ENCODE assay signal across 15 cellular contexts in the genomic region with DNA sequence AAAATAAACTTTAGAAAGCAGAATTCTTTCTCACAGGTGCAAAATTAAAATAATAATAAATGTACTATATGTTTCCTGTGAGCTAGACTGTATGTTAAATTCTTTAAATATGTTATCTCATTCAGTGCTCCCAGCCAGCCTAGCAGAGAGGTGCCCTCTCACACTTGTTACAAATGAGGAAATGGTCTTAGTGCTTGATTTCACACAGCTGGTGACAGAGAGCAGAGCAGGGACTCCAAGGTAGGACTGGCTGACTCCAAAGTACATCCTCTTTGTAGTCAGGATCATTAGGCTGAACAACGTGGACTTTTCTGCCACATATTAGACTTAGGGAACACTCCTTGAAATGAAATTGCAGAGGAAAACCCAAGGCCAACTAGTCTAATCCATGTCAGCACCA.
A peak's percentile ranks its signal among the peaks of the same experiment; 100 is the strongest.
DNase-seq lines count a peak whose midpoint lies in the region; ATAC-seq, FAIRE-seq and TF ChIP-seq lines count a peak whose summit lies in the region.
"Had no signal": no experiment of that assay in that cellular context is flagged by ENCODE, and none has a peak within 500 bp of the region (broad histone marks: within the 10 kb centered on the region; RNA-seq: fewer than 3 reads in every experiment).

No MANE protein-coding gene starts in this region.

- H3K27me3 Mint-ChIP-seq in naive thymus-derived CD4-positive, alpha-beta T cell, result peaks cover 0 to 4% (median 0%) of the 10 kb centered on the region in 5 donors
- H3K27me3 Mint-ChIP-seq in activated CD8-positive, alpha-beta T cell treated with anti-CD3 and anti-CD28 coated beads for 36 hours, result peaks cover 2% of the 10 kb centered on the region

- no peak overlapping the region for H3K27ac ChIP-seq in endothelial cell of umbilical vein (ENCODE audit: insufficient read depth, low read depth, low read length)
- no peak overlapping the region for H3K27ac ChIP-seq in naive thymus-derived CD4-positive, alpha-beta T cell (ENCODE audit: low read depth, low read length)
- H3K27ac ChIP-seq: WERI-Rb-1 had no signal

- H3K9me3 Mint-ChIP-seq in naive thymus-derived CD4-positive, alpha-beta T cell, result peaks cover 0 to 3% (median 0%) of the 10 kb centered on the region in 11 donors
- H3K9me3 Mint-ChIP-seq in activated CD8-positive, alpha-beta T cell treated with anti-CD3 and anti-CD28 coated beads for 36 hours, result no peaks in the 10 kb centered on the region
- H3K9me3 Mint-ChIP-seq: activated naive CD8-positive, alpha-beta T cell treated with anti-CD3 and anti-CD28 coated beads, Interleukin-2, amount 10 ng/mL, durations not matched to agents 7 days and 5 days had no signal

- H3K36me3 Mint-ChIP-seq in naive thymus-derived CD4-positive, alpha-beta T cell, result no peaks in the 10 kb centered on the region
- H3K36me3 Mint-ChIP-seq in activated CD8-positive, alpha-beta T cell treated with anti-CD3 and anti-CD28 coated beads for 36 hours (ENCODE audit: low read depth), result no peaks in the 10 kb centered on the region
- H3K36me3 Mint-ChIP-seq: activated naive CD8-positive, alpha-beta T cell treated with anti-CD3 and anti-CD28 coated beads, Interleukin-2, amount 10 ng/mL, durations not matched to agents 7 days and 5 days had no signal

- no peak for TF ChIP-seq POLR2A in endothelial cell of umbilical vein (IDR thresholded peaks at IDR 0.05; ENCODE audit: low read depth, low read length)

- no peak for TF ChIP-seq CTCF in endothelial cell of umbilical vein (IDR thresholded peaks at IDR 0.05; ENCODE audit: extremely low read depth in 1 of 2, insufficient read depth in 1 of 2, low read depth in 1 of 2, low read length in 2 of 2)
- TF ChIP-seq CTCF in activated CD8-positive, alpha-beta T cell treated with anti-CD3 and anti-CD28 coated beads for 36 hours (IDR thresholded peaks at IDR 0.05), result no peak

- no peaks in the 10 kb centered on the region for H4K20me1 ChIP-seq in endothelial cell of umbilical vein (replicated peaks; ENCODE audit: control insufficient read depth, extremely low read depth, insufficient read depth, low read length)

- no peak overlapping the region for H3K4me2 ChIP-seq in endothelial cell of umbilical vein (ENCODE audit: insufficient read depth, low read length)

- H3K9me3 ChIP-seq in endothelial cell of umbilical vein (replicated peaks; ENCODE audit: control insufficient read depth, insufficient read depth, low read length), result no peaks in the 10 kb centered on the region
- H3K9me3 ChIP-seq in naive thymus-derived CD4-positive, alpha-beta T cell (ENCODE audit: control insufficient read depth in 2 of 3, low read length in 3 of 3), result no peaks in the 10 kb centered on the region

- dilution Hi-C loops in endothelial cell of umbilical vein (cut with MboI; ENCODE audit: extremely low pct_ligation_motif_present, low sequenced_read_pairs), result no loop called here

- ATAC-seq in GM18870 (IDR thresholded peaks at IDR 0.05; ENCODE audit: unreplicated experiment), result peak; percentile 79
- ATAC-seq in GM21717 (IDR thresholded peaks at IDR 0.05; ENCODE audit: unreplicated experiment), result peak; percentile 79
- peak; percentile 70 for ATAC-seq in HG03469 (IDR thresholded peaks at IDR 0.05; ENCODE audit: unreplicated experiment)
- no peak for ATAC-seq in naive thymus-derived CD4-positive, alpha-beta T cell
- ATAC-seq in activated CD8-positive, alpha-beta T cell treated with anti-CD3 and anti-CD28 coated beads for 36 hours, result no peak

- intact Hi-C loops in endothelial cell of umbilical vein (cut with micrococcal nuclease), result loop anchor here (2.0 to 10.0 kb wide), 2 partner anchors 217 to 491 kb away; no protein-coding TSS in a partner anchor
- intact Hi-C loops in naive thymus-derived CD4-positive, alpha-beta T cell (cut with micrococcal nuclease), result no loop called here
- intact Hi-C loops in activated CD8-positive, alpha-beta T cell treated with anti-CD3 and anti-CD28 coated beads for 36 hours (cut with micrococcal nuclease), result no loop called here

- peaks cover 4% of the 10 kb centered on the region for H3K79me2 ChIP-seq in endothelial cell of umbilical vein (ENCODE audit: control insufficient read depth, insufficient read depth, low read length)

- POLR2A ChIA-PET in endothelial cell of umbilical vein (lab: Charles Lee), result no interaction called here
- POLR2A ChIA-PET in naive thymus-derived CD4-positive, alpha-beta T cell (lab: Charles Lee), result no interaction called here
- POLR2A ChIA-PET in activated CD8-positive, alpha-beta T cell treated with anti-CD3 and anti-CD28 coated beads for 36 hours (lab: Charles Lee), result no interaction called here

- H3K4me3 Mint-ChIP-seq in naive thymus-derived CD4-positive, alpha-beta T cell, result no peak overlapping the region
- no peak overlapping the region for H3K4me3 Mint-ChIP-seq in activated CD8-positive, alpha-beta T cell treated with anti-CD3 and anti-CD28 coated beads for 36 hours
- H3K4me3 Mint-ChIP-seq: activated naive CD8-positive, alpha-beta T cell treated with anti-CD3 and anti-CD28 coated beads, Interleukin-2, amount 10 ng/mL, durations not matched to agents 7 days and 5 days had no signal

- no peaks in the 10 kb centered on the region for H3K27me3 ChIP-seq in endothelial cell of umbilical vein (ENCODE audit: control insufficient read depth in 2 of 2, insufficient read depth in 2 of 2, low read length in 2 of 2)
- H3K27me3 ChIP-seq in naive thymus-derived CD4-positive, alpha-beta T cell (ENCODE audit: control insufficient read depth in 2 of 2, insufficient read depth in 2 of 2, low read length in 2 of 2), result no peaks in the 10 kb centered on the region

- H3K4me3 ChIP-seq in endothelial cell of umbilical vein (replicated peaks in 1 of 3; ENCODE audit: insufficient read depth in 1 of 3, low read depth in 1 of 3, low read length in 3 of 3), result no peak overlapping the region
- H3K4me3 ChIP-seq in naive thymus-derived CD4-positive, alpha-beta T cell (ENCODE audit: low read length), result no peak overlapping the region

- H3K4me1 ChIP-seq in endothelial cell of umbilical vein (ENCODE audit: control insufficient read depth, extremely low read depth, insufficient read depth, low read length), result peaks cover 17% of the 10 kb centered on the region
- H3K4me1 ChIP-seq in naive thymus-derived CD4-positive, alpha-beta T cell (ENCODE audit: control insufficient read depth in 2 of 2, insufficient read depth in 2 of 2, low read length in 2 of 2), result no peaks in the 10 kb centered on the region

- H3K9ac ChIP-seq in endothelial cell of umbilical vein (replicated peaks; ENCODE audit: extremely low read depth, insufficient read depth, low read length), result no peak overlapping the region

- CTCF ChIA-PET in endothelial cell of umbilical vein (lab: Charles Lee), result interaction anchor here (1.0 to 1.9 kb wide), 2 partner anchors 17 to 399 kb away, joined by 3 to 5 read pairs; no protein-coding TSS in a partner anchor
- CTCF ChIA-PET in naive thymus-derived CD4-positive, alpha-beta T cell (lab: Charles Lee), result no interaction called here
- CTCF ChIA-PET in activated CD8-positive, alpha-beta T cell treated with anti-CD3 and anti-CD28 coated beads for 36 hours (lab: Charles Lee), result no interaction called here

- FAIRE-seq in endothelial cell of umbilical vein (lab: Jason Lieb, UNC), result no peak

- BruUV-seq in endothelial cell of umbilical vein (replicated peaks; lab: Mats Ljungman, UMichigan), result no TSS peak

- no peaks in the 10 kb centered on the region for H3K4me1 Mint-ChIP-seq in naive thymus-derived CD4-positive, alpha-beta T cell
- no peaks in the 10 kb centered on the region for H3K4me1 Mint-ChIP-seq in activated CD8-positive, alpha-beta T cell treated with anti-CD3 and anti-CD28 coated beads for 36 hours (ENCODE audit: low read depth)

- no peaks in the 10 kb centered on the region for H3K9me1 ChIP-seq in endothelial cell of umbilical vein (replicated peaks; ENCODE audit: control insufficient read depth, extremely low read depth, insufficient read depth, low read length)

- H3K27ac Mint-ChIP-seq in naive thymus-derived CD4-positive, alpha-beta T cell, result no peak overlapping the region
- no peak overlapping the region for H3K27ac Mint-ChIP-seq in activated CD8-positive, alpha-beta T cell treated with anti-CD3 and anti-CD28 coated beads for 36 hours
- H3K27ac Mint-ChIP-seq: activated naive CD8-positive, alpha-beta T cell treated with anti-CD3 and anti-CD28 coated beads, Interleukin-2, amount 10 ng/mL, durations not matched to agents 7 days and 5 days had no signal

- peak overlapping the region; percentile 85 for H2AFZ ChIP-seq in endothelial cell of umbilical vein (ENCODE audit: low read depth, low read length)

- no peaks in the 10 kb centered on the region for H3K36me3 ChIP-seq in endothelial cell of umbilical vein (ENCODE audit: control insufficient read depth in 2 of 2, extremely low read depth in 1 of 2, insufficient read depth in 2 of 2, low read length in 2 of 2)
- no peaks in the 10 kb centered on the region for H3K36me3 ChIP-seq in naive thymus-derived CD4-positive, alpha-beta T cell (ENCODE audit: control insufficient read depth in 2 of 3, insufficient read depth in 3 of 3, low read length in 3 of 3)
- H3K36me3 ChIP-seq: WERI-Rb-1 had no signal

- DNase-seq in endothelial cell of umbilical vein (ENCODE audit: low read depth, low spot score) (peak; percentile 33), hepatic stellate cell (ENCODE audit: low spot score) (no peak), NCI-H1930 (lab: John Stamatoyannopoulos, UW) (no peak)
- no peak for DNase-seq in naive thymus-derived CD4-positive, alpha-beta T cell
- DNase-seq in activated CD8-positive, alpha-beta T cell treated with anti-CD3 and anti-CD28 coated beads for 36 hours, result no peak
- DNase-seq: activated naive CD8-positive, alpha-beta T cell treated with anti-CD3 and anti-CD28 coated beads, Interleukin-2, amount 10 ng/mL, durations not matched to agents 7 days and 5 days; C1 segment of cervical spinal cord; cerebellar nuclear complex; islet precursor cell; NCI-H2081; substantia nigra; WERI-Rb-1 had no signal

TF ChIP-seq in endothelial cell of umbilical vein, 7 proteins besides CTCF, POLR2A, EP300 and RAD21:
- TF ChIP-seq GATA2 (IDR thresholded peaks at IDR 0.05; ENCODE audit: insufficient read depth, insufficient read length, low read depth, low read length), result no peak

Comparison
In these comparisons a context has a peak if more than half of its experiments do, and no peak if none do; other contexts are left out.
1. ATAC-seq: peak in GM18870 (single experiment), GM21717 (single experiment) and HG03469 (single experiment); none in naive thymus-derived CD4-positive, alpha-beta T cell (single experiment) and activated CD8-positive, alpha-beta T cell treated with anti-CD3 and anti-CD28 coated beads for 36 hours (single experiment).